ENCODE assay signal across 1 cellular context in genomic region chr9:134136117-134136996, GRCh38.
TF ChIP-seq lines count a peak whose summit lies in the region.

No MANE protein-coding gene starts in this region.

TF ChIP-seq in GM12878, 131 proteins besides CTCF, POLR2A, EP300 and RAD21 (continued from another document and continues in another):
- TF ChIP-seq GATAD2B (conservative IDR thresholded peaks at IDR 0.05; ENCODE audit: low read depth), result no peak
- peak in 1 of 2 experiments; percentile 93; a peak in 3 of 4 replicates for TF ChIP-seq BHLHE40 (IDR thresholded peaks at IDR 0.05; ENCODE audit: borderline replicate concordance in 1 of 2, low read depth in 2 of 2, low read length in 1 of 2)
- TF ChIP-seq MEF2B (IDR thresholded peaks at IDR 0.05; ENCODE audit: partially characterized antibody, poor library complexity, severe bottlenecking), result no peak
- no peak for TF ChIP-seq TBL1XR1 (IDR thresholded peaks at IDR 0.05; ENCODE audit: low read depth, low read length)
- TF ChIP-seq MAX (IDR thresholded peaks at IDR 0.05; ENCODE audit: low read depth, low read length), result no peak
- TF ChIP-seq JUNB (IDR thresholded peaks at IDR 0.05), result no peak
- no peak for TF ChIP-seq CBX5 (IDR thresholded peaks at IDR 0.05; ENCODE audit: low read depth)
- TF ChIP-seq TCF7 (IDR thresholded peaks at IDR 0.05; ENCODE audit: borderline replicate concordance), result no peak
- TF ChIP-seq BACH1 (IDR thresholded peaks at IDR 0.05; ENCODE audit: borderline replicate concordance), result peak; percentile 53; the same call in 1 of the 2 replicates
- TF ChIP-seq SRF (IDR thresholded peaks at IDR 0.05; ENCODE audit: low read depth in 2 of 2, low read length in 2 of 2), result no peak
- peak; percentile 20; the same call in 1 of the 2 replicates for TF ChIP-seq TAF1 (IDR thresholded peaks at IDR 0.05; ENCODE audit: borderline replicate concordance, low read depth, low read length)
- TF ChIP-seq, protein P1, sequence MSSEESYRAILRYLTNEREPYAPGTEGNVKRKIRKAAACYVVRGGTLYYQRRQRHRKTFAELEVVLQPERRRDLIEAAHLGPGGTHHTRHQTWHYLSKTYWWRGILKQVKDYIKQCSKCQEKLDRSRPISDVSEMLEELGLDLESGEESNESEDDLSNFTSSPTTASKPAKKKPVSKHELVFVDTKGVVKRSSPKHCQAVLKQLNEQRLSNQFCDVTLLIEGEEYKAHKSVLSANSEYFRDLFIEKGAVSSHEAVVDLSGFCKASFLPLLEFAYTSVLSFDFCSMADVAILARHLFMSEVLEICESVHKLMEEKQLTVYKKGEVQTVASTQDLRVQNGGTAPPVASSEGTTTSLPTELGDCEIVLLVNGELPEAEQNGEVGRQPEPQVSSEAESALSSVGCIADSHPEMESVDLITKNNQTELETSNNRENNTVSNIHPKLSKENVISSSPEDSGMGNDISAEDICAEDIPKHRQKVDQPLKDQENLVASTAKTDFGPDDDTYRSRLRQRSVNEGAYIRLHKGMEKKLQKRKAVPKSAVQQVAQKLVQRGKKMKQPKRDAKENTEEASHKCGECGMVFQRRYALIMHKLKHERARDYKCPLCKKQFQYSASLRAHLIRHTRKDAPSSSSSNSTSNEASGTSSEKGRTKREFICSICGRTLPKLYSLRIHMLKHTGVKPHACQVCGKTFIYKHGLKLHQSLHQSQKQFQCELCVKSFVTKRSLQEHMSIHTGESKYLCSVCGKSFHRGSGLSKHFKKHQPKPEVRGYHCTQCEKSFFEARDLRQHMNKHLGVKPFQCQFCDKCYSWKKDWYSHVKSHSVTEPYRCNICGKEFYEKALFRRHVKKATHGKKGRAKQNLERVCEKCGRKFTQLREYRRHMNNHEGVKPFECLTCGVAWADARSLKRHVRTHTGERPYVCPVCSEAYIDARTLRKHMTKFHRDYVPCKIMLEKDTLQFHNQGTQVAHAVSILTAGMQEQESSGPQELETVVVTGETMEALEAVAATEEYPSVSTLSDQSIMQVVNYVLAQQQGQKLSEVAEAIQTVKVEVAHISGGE (CRISPR knock-in tag; IDR thresholded peaks at IDR 0.05), result no peak
- no peak for TF ChIP-seq NFIC (IDR thresholded peaks at IDR 0.05; ENCODE audit: low read depth, low read length)
- TF ChIP-seq SREBF1 (IDR thresholded peaks at IDR 0.05; ENCODE audit: low read length), result no peak
- no peak for TF ChIP-seq IKZF2 (IDR thresholded peaks at IDR 0.05)
- no peak for TF ChIP-seq SMC3 (IDR thresholded peaks at IDR 0.05; ENCODE audit: borderline replicate concordance, low read length)
- TF ChIP-seq, protein P2, sequence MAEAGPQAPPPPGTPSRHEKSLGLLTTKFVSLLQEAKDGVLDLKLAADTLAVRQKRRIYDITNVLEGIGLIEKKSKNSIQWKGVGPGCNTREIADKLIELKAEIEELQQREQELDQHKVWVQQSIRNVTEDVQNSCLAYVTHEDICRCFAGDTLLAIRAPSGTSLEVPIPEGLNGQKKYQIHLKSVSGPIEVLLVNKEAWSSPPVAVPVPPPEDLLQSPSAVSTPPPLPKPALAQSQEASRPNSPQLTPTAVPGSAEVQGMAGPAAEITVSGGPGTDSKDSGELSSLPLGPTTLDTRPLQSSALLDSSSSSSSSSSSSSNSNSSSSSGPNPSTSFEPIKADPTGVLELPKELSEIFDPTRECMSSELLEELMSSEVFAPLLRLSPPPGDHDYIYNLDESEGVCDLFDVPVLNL (IDR thresholded peaks at IDR 0.05; ENCODE audit: low read depth, low read length), result no peak
- TF ChIP-seq ATF7 (IDR thresholded peaks at IDR 0.05; ENCODE audit: low read depth), result no peak
- TF ChIP-seq STAT1 (conservative IDR thresholded peaks at IDR 0.05), result no peak
- TF ChIP-seq SMAD1 (IDR thresholded peaks at IDR 0.05; ENCODE audit: low read depth, partially characterized antibody), result no peak
- TF ChIP-seq PBX3 (IDR thresholded peaks at IDR 0.05; ENCODE audit: insufficient replicate concordance, low read depth, low read length), result no peak
- TF ChIP-seq SMARCA5 (IDR thresholded peaks at IDR 0.05), result no peak
- TF ChIP-seq IRF4 (IDR thresholded peaks at IDR 0.05; ENCODE audit: low read depth, low read length), result no peak
- no peak for TF ChIP-seq CUX1 (IDR thresholded peaks at IDR 0.05; ENCODE audit: insufficient replicate concordance, low read depth, low read length)
- no peak for TF ChIP-seq SIX5 (IDR thresholded peaks at IDR 0.05; ENCODE audit: low read depth, low read length, severe bottlenecking)
- no peak for TF ChIP-seq SMAD5 (IDR thresholded peaks at IDR 0.05; ENCODE audit: low read depth)
- TF ChIP-seq MTA2 (IDR thresholded peaks at IDR 0.05; ENCODE audit: low read depth), result no peak
- no peak for TF ChIP-seq BMI1 (IDR thresholded peaks at IDR 0.05; ENCODE audit: borderline replicate concordance)
- no peak for TF ChIP-seq ASH2L (IDR thresholded peaks at IDR 0.05; ENCODE audit: borderline replicate concordance, low read depth)
- TF ChIP-seq SKIL (IDR thresholded peaks at IDR 0.05; ENCODE audit: low read depth, poor library complexity, severe bottlenecking), result no peak
- no peak for TF ChIP-seq RCOR1 (conservative IDR thresholded peaks at IDR 0.05; ENCODE audit: low read depth, low read length)
- no peak for TF ChIP-seq NR2F1 (conservative IDR thresholded peaks at IDR 0.05)
- no peak for TF ChIP-seq TARDBP (IDR thresholded peaks at IDR 0.05; ENCODE audit: borderline replicate concordance)
- TF ChIP-seq TCF12 (IDR thresholded peaks at IDR 0.05; ENCODE audit: low read depth, low read length), result no peak
- no peak for TF ChIP-seq JUND (IDR thresholded peaks at IDR 0.05; ENCODE audit: low read depth, low read length)
- no peak for TF ChIP-seq FOXM1 (IDR thresholded peaks at IDR 0.05; ENCODE audit: low read depth, low read length)
- TF ChIP-seq, protein P3, sequence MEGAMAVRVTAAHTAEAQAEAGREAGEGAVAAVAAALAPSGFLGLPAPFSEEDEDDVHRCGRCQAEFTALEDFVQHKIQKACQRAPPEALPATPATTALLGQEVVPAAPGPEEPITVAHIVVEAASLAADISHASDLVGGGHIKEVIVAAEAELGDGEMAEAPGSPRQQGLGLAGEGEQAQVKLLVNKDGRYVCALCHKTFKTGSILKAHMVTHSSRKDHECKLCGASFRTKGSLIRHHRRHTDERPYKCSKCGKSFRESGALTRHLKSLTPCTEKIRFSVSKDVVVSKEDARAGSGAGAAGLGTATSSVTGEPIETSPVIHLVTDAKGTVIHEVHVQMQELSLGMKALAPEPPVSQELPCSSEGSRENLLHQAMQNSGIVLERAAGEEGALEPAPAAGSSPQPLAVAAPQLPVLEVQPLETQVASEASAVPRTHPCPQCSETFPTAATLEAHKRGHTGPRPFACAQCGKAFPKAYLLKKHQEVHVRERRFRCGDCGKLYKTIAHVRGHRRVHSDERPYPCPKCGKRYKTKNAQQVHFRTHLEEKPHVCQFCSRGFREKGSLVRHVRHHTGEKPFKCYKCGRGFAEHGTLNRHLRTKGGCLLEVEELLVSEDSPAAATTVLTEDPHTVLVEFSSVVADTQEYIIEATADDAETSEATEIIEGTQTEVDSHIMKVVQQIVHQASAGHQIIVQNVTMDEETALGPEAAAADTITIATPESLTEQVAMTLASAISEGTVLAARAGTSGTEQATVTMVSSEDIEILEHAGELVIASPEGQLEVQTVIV (IDR thresholded peaks at IDR 0.05; ENCODE audit: borderline replicate concordance, partially characterized antibody), result no peak
- TF ChIP-seq HDAC6 (IDR thresholded peaks at IDR 0.05; ENCODE audit: unreplicated experiment), result no peak
- TF ChIP-seq LARP7 (IDR thresholded peaks at IDR 0.05), result 0 out of 2 replicates have a peak, but pooled peaks have one; percentile 19
- no peak for TF ChIP-seq SIN3A (IDR thresholded peaks at IDR 0.05; ENCODE audit: low read depth, low read length)
- TF ChIP-seq MTA3 (IDR thresholded peaks at IDR 0.05; ENCODE audit: borderline replicate concordance, low read length), result no peak
- TF ChIP-seq EGR1 (IDR thresholded peaks at IDR 0.05; ENCODE audit: borderline replicate concordance in 1 of 2, low read depth in 2 of 2, low read length in 2 of 2), result peak in 1 of 2 experiments; percentile 16; a peak in 1 of 3 replicates
- no peak for TF ChIP-seq ZNF687 (IDR thresholded peaks at IDR 0.05)
- no peak for TF ChIP-seq POLR2AphosphoS2 (IDR thresholded peaks at IDR 0.05; ENCODE audit: low read depth, low read length)
- TF ChIP-seq STAT3 (IDR thresholded peaks at IDR 0.05; ENCODE audit: low read depth, low read length), result no peak
- TF ChIP-seq SP1 (IDR thresholded peaks at IDR 0.05; ENCODE audit: low read depth, low read length), result no peak
- no peak for TF ChIP-seq MEF2A (IDR thresholded peaks at IDR 0.05; ENCODE audit: insufficient read depth, low read depth, low read length)
- no peak for TF ChIP-seq ZNF207 (IDR thresholded peaks at IDR 0.05; ENCODE audit: borderline replicate concordance)
